In genomic region chr16:30668393-30668792, GRCh38 we compare ENCODE assay signal across 34 cellular contexts.
"Had no signal": no experiment of that assay in that cellular context is flagged by ENCODE, and none has a peak within 500 bp of the region (broad histone marks: within the 10 kb centered on the region; RNA-seq: fewer than 3 reads in every experiment).

No MANE protein-coding gene starts in this region.

- DNase-seq: activated CD4-positive, alpha-beta T cell treated with anti-CD3 and anti-CD28 coated beads for 4 hours; activated CD4-positive, alpha-beta T cell treated with anti-CD3 and anti-CD28 coated beads, Interleukin-2, amount 50 U/mL, for 4 hours; activated CD8-positive, alpha-beta memory T cell treated with anti-CD3 and anti-CD28 coated beads, Interleukin-2, amount 50 U/mL, for 4 hours; activated gamma-delta T cell; activated naive CD4-positive, alpha-beta T cell treated with anti-CD3 and anti-CD28 coated beads, Interleukin-2, amount 50 U/mL, for 16 hours; activated T-cell treated with anti-CD3 and anti-CD28 coated beads, Interleukin-2, amount 50 U/mL, for 1 hour; aorta; body of pancreas; cerebellar nuclear complex; colonic mucosa; effector CD8-positive, alpha-beta T cell; erythroblast; gastrocnemius medialis; hippocampal formation; immature natural killer cell; kidney; left colon; mammary epithelial cell; naive B cell; nucleus accumbens; psoas muscle; stimulated activated CD4-positive, alpha-beta T cell treated with anti-CD3 and anti-CD28 coated beads, Interleukin-15, amount 100 ng/mL, for 24 hours; stimulated activated CD4-positive, alpha-beta T cell treated with anti-CD3 and anti-CD28 coated beads, Interleukin-2, amount 100 ng/mL, for 24 hours; stomach; T-cell; thyroid gland had no signal

- H3K27me3 Mint-ChIP-seq: naive B cell, T-cell had no signal

- H3K27ac Mint-ChIP-seq: mesothelial cell of epicardium; T-cell; T-helper 2 cell treated with Interferon-gamma antibody and Interleukin-4, amounts not matched to agents 5 μg/mL and 100 μg/mL, for 36 hours had no signal

- H3K9me3 ChIP-seq: body of pancreas, colonic mucosa, gastrocnemius medialis, psoas muscle, right atrium auricular region, stomach, thyroid gland, upper lobe of left lung, vagina had no signal

- ATAC-seq: body of pancreas, left colon had no signal

- H3K9me3 Mint-ChIP-seq: activated T-helper 1 cell treated with anti-CD3 and anti-CD28 coated beads, Interleukin-12 subunit alpha, Interleukin-12 subunit beta, Interleukin-2, Interleukin-4 antibody, amounts not matched to agents 30 ng/mL and 10 ng/mL and 1 ng/mL, durations not matched to agents 14 hours and 24 hours and 36 hours; immature natural killer cell; mesothelial cell of epicardium; naive B cell; neural crest cell; T-cell; T-helper 2 cell treated with Interferon-gamma antibody and Interleukin-4, amounts not matched to agents 5 μg/mL and 100 μg/mL, for 36 hours had no signal

- H3K27ac ChIP-seq: body of pancreas, colonic mucosa, gastrocnemius medialis, parathyroid adenoma, psoas muscle, right atrium auricular region, stomach, thyroid gland, upper lobe of left lung, vagina had no signal

- H3K4me3 ChIP-seq: body of pancreas, colonic mucosa, gastrocnemius medialis, psoas muscle, right atrium auricular region, stomach, thyroid gland, upper lobe of left lung, vagina had no signal

- H3K4me1 ChIP-seq: colonic mucosa, gastrocnemius medialis, parathyroid adenoma, thyroid gland had no signal

- H3K4me3 Mint-ChIP-seq: activated T-helper 1 cell treated with anti-CD3 and anti-CD28 coated beads, Interleukin-12 subunit alpha, Interleukin-12 subunit beta, Interleukin-2, Interleukin-4 antibody, amounts not matched to agents 30 ng/mL and 10 ng/mL and 1 ng/mL, durations not matched to agents 14 hours and 24 hours and 36 hours; immature natural killer cell; mesothelial cell of epicardium; neural crest cell; T-cell; T-helper 2 cell treated with Interferon-gamma antibody and Interleukin-4, amounts not matched to agents 5 μg/mL and 100 μg/mL, for 36 hours had no signal
